ENCODE assay signal across 26 cellular contexts in the genomic region with DNA sequence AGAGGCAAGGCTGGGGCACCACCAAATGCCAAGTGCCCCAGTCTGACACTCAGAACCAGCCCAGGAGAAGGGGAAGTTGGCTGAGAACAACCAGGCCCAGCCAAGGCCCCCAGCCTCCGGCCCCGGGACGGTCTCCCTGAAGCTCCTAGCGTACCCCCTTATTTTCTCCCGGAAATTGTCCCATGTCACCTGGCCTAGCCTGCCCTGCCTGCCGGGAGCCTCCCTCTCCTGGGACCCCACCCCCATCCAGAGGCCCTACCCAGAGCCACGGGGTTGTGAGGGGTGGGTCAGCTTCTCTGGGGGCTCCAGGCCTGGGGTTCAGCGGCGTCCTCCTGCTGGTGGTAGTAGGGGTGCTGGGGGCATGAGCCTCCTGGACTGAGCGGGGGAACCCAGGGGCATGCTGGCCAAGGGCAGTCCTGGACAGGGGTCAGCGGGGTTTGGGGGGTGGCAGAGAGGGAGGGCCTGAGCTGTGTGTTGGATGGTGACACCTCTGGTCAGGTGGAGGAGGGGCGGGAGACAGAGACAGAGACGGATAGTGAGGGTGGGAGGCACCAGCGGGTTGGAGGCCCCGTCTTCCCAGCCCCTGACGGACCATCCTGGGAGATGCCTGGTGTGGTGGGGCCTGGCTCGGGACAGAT. TPM values are rescaled to one million over a fixed set of nuclear protein-coding genes. Genes with fewer than 3 reads are reported as not detected.
DNase-seq lines count a peak whose midpoint lies in the region; ATAC-seq, FAIRE-seq and TF ChIP-seq lines count a peak whose summit lies in the region.
"Had no signal": no experiment of that assay in that cellular context is flagged by ENCODE, and none has a peak within 500 bp of the region (broad histone marks: within the 10 kb centered on the region; RNA-seq: fewer than 3 reads in every experiment).

No MANE protein-coding gene starts in this region.

- TF ChIP-seq CTCF in H1 (IDR thresholded peaks at IDR 0.05; ENCODE audit: control extremely low read depth in 1 of 3, insufficient read depth in 1 of 3, low read depth in 1 of 3, low read length in 3 of 3) (no peak), parathyroid adenoma (IDR thresholded peaks at IDR 0.05) (no peak)

- CTCF ChIA-PET in H1 (lab: Charles Lee; ENCODE audit: partially characterized antibody) = interaction anchor here (0.6 to 1.7 kb wide), 7 partner anchors 10 to 605 kb away, joined by 3 to 8 read pairs (median 3); no protein-coding TSS in a partner anchor

- DNase-seq in Right ventricle myocardium inferior (ENCODE audit: missing footprints) (peak; percentile 44), left cardiac atrium (no peak), H1 (ENCODE audit: low read depth in 1 of 2, low spot score in 2 of 2) (no peak), LoVo (ENCODE audit: low spot score) (no peak)
- no peak for DNase-seq in stimulated activated naive B cell treated with anti-CD40 and anti-IgM and Interleukin-4, amounts not matched to agents 10 μg/mL and 1 μg/mL and 100 μg/mL, for 72 hours
- no peak for DNase-seq in activated CD4-positive, alpha-beta T cell treated with anti-CD3 and anti-CD28 coated beads for 48 hours
- DNase-seq: BE2C; CD8-positive, alpha-beta memory T cell; NCI-H1048; NCI-H1417; NCI-H1694; NCI-H2029 treated with DMSO at 0.1 percent for 48 hours; NCI-H446 treated with DMSO at 0.1 percent for 48 hours; NCI-H526; PC-9; RPMI8226; SHP77 treated with DMSO at 0.1 percent for 48 hours had no signal

- H3K4me2 ChIP-seq in H1 (ENCODE audit: insufficient read depth in 1 of 2, low read depth in 2 of 2, low read length in 2 of 2) = no peak overlapping the region
- H3K4me2 ChIP-seq in parathyroid adenoma (ENCODE audit: low read length) = peak overlapping the region; percentile 34
- H3K4me2 ChIP-seq: KMS-11, PC-9 had no signal

- H4K20me1 ChIP-seq in H1 (replicated peaks in 1 of 2; ENCODE audit: control insufficient read depth in 1 of 2, insufficient read depth in 2 of 2, low read length in 2 of 2) = no peaks in the 10 kb centered on the region

- H3K14ac ChIP-seq in H1 (ENCODE audit: insufficient read length) = no peak overlapping the region

- peaks cover 14 to 20% of the 10 kb centered on the region in 2 donors for H3K4me1 Mint-ChIP-seq in stimulated activated naive B cell treated with anti-CD40 and anti-IgM and Interleukin-4, amounts not matched to agents 10 μg/mL and 1 μg/mL and 100 μg/mL, for 72 hours
- H3K4me1 Mint-ChIP-seq: CD8-positive, alpha-beta memory T cell; IgD-negative memory B cell had no signal

- H3K9ac ChIP-seq in H1 (replicated peaks in 1 of 4; ENCODE audit: extremely low read depth in 1 of 4, low read depth in 3 of 4, low read length in 3 of 4) = no peak overlapping the region
- H3K9ac ChIP-seq in parathyroid adenoma = peak overlapping the region; percentile 88
- H3K9ac ChIP-seq: KMS-11 had no signal

- POLR2A ChIA-PET in H1 (lab: Charles Lee; ENCODE audit: partially characterized antibody) = interaction anchor here (1.7 kb wide), 1 partner anchor 225 kb away, joined by 5 read pairs; no protein-coding TSS in a partner anchor

- no peak overlapping the region for H3K4me3 ChIP-seq in H1 (ENCODE audit: extremely low read depth in 1 of 4, insufficient read depth in 2 of 4, low read depth in 3 of 4, low read length in 4 of 4)
- peak overlapping the region; percentile 33 for H3K4me3 ChIP-seq in parathyroid adenoma (ENCODE audit: low read depth, low read length)
- H3K4me3 ChIP-seq: PC-9, SK-N-MC had no signal

- no peak overlapping the region for H2BK15ac ChIP-seq in H1 (ENCODE audit: low read length)

- peaks cover 23 to 25% of the 10 kb centered on the region in 2 donors for H3K27me3 Mint-ChIP-seq in stimulated activated naive B cell treated with anti-CD40 and anti-IgM and Interleukin-4, amounts not matched to agents 10 μg/mL and 1 μg/mL and 100 μg/mL, for 72 hours

- no peak overlapping the region for H2BK120ac ChIP-seq in H1 (replicated peaks; ENCODE audit: low read depth, low read length)

- intact Hi-C loops in Right ventricle myocardium inferior (cut with DNase I) (no loop called here), left cardiac atrium (cut with DNase I) (no loop called here)

- no peaks in the 10 kb centered on the region for H3K23me2 ChIP-seq in H1 (ENCODE audit: low read depth, low read length)

- no peak overlapping the region for H4K8ac ChIP-seq in H1 (ENCODE audit: extremely low read depth, insufficient read depth, low read length)

- peak overlapping the region; percentile 31 for H3K27ac Mint-ChIP-seq in stimulated activated naive B cell treated with anti-CD40 and anti-IgM and Interleukin-4, amounts not matched to agents 10 μg/mL and 1 μg/mL and 100 μg/mL, for 72 hours
- H3K27ac Mint-ChIP-seq: CD8-positive, alpha-beta memory T cell; IgD-negative memory B cell had no signal

- no peak for FAIRE-seq in H1 (lab: Jason Lieb, UNC)
- FAIRE-seq: D721Med, GM19239, H54 had no signal

- no peaks in the 10 kb centered on the region for H3K9me3 Mint-ChIP-seq in stimulated activated naive B cell treated with anti-CD40 and anti-IgM and Interleukin-4, amounts not matched to agents 10 μg/mL and 1 μg/mL and 100 μg/mL, for 72 hours
- H3K9me3 Mint-ChIP-seq: CD14-positive monocyte; CD8-positive, alpha-beta memory T cell; IgD-negative memory B cell had no signal

- H3K79me2 ChIP-seq in H1 (ENCODE audit: control insufficient read depth in 1 of 2, insufficient read depth in 2 of 2, low read length in 2 of 2) = no peaks in the 10 kb centered on the region
- peaks cover 31% of the 10 kb centered on the region for H3K79me2 ChIP-seq in parathyroid adenoma

- H3K79me1 ChIP-seq in H1 (ENCODE audit: low read depth, low read length) = no peaks in the 10 kb centered on the region

- H4K5ac ChIP-seq in H1 (ENCODE audit: insufficient read length, low read depth, low read length) = no peak overlapping the region

- H2BK12ac ChIP-seq in H1 (ENCODE audit: low read depth, low read length) = 0 out of 2 replicates have a peak overlapping the region, but pooled peaks have one; percentile 17

- no peak overlapping the region for H2AFZ ChIP-seq in H1 (ENCODE audit: low read length)
- H2AFZ ChIP-seq in parathyroid adenoma = peak overlapping the region; percentile 73
- H2AFZ ChIP-seq: PC-9 had no signal

- no peak overlapping the region for H2BK20ac ChIP-seq in H1 (ENCODE audit: low read length)

- peaks cover 0 to 14% (median 4%) of the 10 kb centered on the region in 4 experiments; a peak in 4 of 7 replicates for H3K4me1 ChIP-seq in H1 (replicated peaks in 1 of 4; ENCODE audit: control insufficient read depth in 3 of 4, insufficient read depth in 4 of 4, low read length in 3 of 4)
- H3K4me1 ChIP-seq in parathyroid adenoma = peaks cover 64% of the 10 kb centered on the region

- H3K4ac ChIP-seq in H1 (replicated peaks; ENCODE audit: insufficient read length, low read depth, low read length) = no peak overlapping the region

- no peak overlapping the region for H3K23ac ChIP-seq in H1 (ENCODE audit: insufficient read length)

- H3K9me3 ChIP-seq in H1 (ENCODE audit: insufficient read depth in 2 of 2, low read depth in 1 of 2, low read length in 1 of 2) = no peaks in the 10 kb centered on the region
- no peaks in the 10 kb centered on the region for H3K9me3 ChIP-seq in parathyroid adenoma (ENCODE audit: control insufficient read depth, low read length)
- H3K9me3 ChIP-seq: BE2C had no signal

- no peak for TF ChIP-seq EP300 in H1 (IDR thresholded peaks at IDR 0.05; ENCODE audit: borderline replicate concordance in 1 of 2, low read depth in 2 of 2, low read length in 2 of 2)

- H3K4me3 Mint-ChIP-seq in stimulated activated naive B cell treated with anti-CD40 and anti-IgM and Interleukin-4, amounts not matched to agents 10 μg/mL and 1 μg/mL and 100 μg/mL, for 72 hours = no peak overlapping the region
- H3K4me3 Mint-ChIP-seq: CD14-positive monocyte; CD8-positive, alpha-beta memory T cell; IgD-negative memory B cell had no signal

- H3K27me3 ChIP-seq in H1 (replicated peaks in 1 of 4; ENCODE audit: control insufficient read depth in 3 of 4, extremely low read depth in 1 of 4, insufficient read depth in 3 of 4, low read length in 3 of 4) = no peaks in the 10 kb centered on the region; a peak in 3 of 7 replicates
- no peaks in the 10 kb centered on the region for H3K27me3 ChIP-seq in parathyroid adenoma (ENCODE audit: control insufficient read depth, insufficient read depth, low read length)
- H3K27me3 ChIP-seq: BE2C had no signal

- H3K18ac ChIP-seq in H1 (ENCODE audit: extremely low read depth, low read length) = no peak overlapping the region

- no peak for TF ChIP-seq POLR2A in H1 (IDR thresholded peaks at IDR 0.05; ENCODE audit: control extremely low read depth in 1 of 2, low read depth in 2 of 2, low read length in 2 of 2)

- ATAC-seq in Right ventricle myocardium inferior (no peak), left cardiac atrium (no peak)
- no peak for ATAC-seq in stimulated activated naive B cell treated with anti-CD40 and anti-IgM and Interleukin-4, amounts not matched to agents 10 μg/mL and 1 μg/mL and 100 μg/mL, for 72 hours (replicated peaks)

- H4K91ac ChIP-seq in H1 (replicated peaks; ENCODE audit: insufficient read length, low read length) = no peak overlapping the region

- H3K36me3 Mint-ChIP-seq in stimulated activated naive B cell treated with anti-CD40 and anti-IgM and Interleukin-4, amounts not matched to agents 10 μg/mL and 1 μg/mL and 100 μg/mL, for 72 hours = no peaks in the 10 kb centered on the region
- H3K36me3 Mint-ChIP-seq: CD14-positive monocyte; CD8-positive, alpha-beta memory T cell; IgD-negative memory B cell had no signal

- WGBS in H1 (ENCODE audit: extremely low coverage in 1 of 2, insufficient coverage in 1 of 2, insufficient read length in 1 of 2, insufficient replicate concordance in 2 of 2, low coverage in 1 of 2, low lambda C conversion rate in 2 of 2, missing lambda C conversion rate in 1 of 2), 2 experiments = 91% methylated on average over 10 of the region's 17 CpGs; no CpG with 5 or more reads in 1 of the 2 experiments

- H3K36me3 ChIP-seq in H1 (ENCODE audit: control insufficient read depth in 2 of 4, insufficient read depth in 4 of 4, low read length in 3 of 4) (no peaks in the 10 kb centered on the region), parathyroid adenoma (ENCODE audit: control insufficient read depth, insufficient read depth, low read length) (no peaks in the 10 kb centered on the region)
- H3K36me3 ChIP-seq: BE2C had no signal

- H3K56ac ChIP-seq in H1 (replicated peaks; ENCODE audit: insufficient read length, low read depth, low read length) = no peak overlapping the region

- H2BK5ac ChIP-seq in H1 (ENCODE audit: low read depth, low read length) = no peak overlapping the region

- no peak overlapping the region for H3K27ac ChIP-seq in H1 (ENCODE audit: low read depth, low read length)
- H3K27ac ChIP-seq in parathyroid adenoma = peak overlapping the region; percentile 99
- H3K27ac ChIP-seq: 22Rv1, KMS-11, PC-9, SK-N-MC had no signal

- TF ChIP-seq RAD21 in H1 (IDR thresholded peaks at IDR 0.05 in 1 of 2, conservative IDR thresholded peaks at IDR 0.05 in 1 of 2; ENCODE audit: low read depth in 2 of 2, low read length in 2 of 2) = no peak

- H2AK5ac ChIP-seq in H1 (ENCODE audit: low read depth, low read length) = no peak overlapping the region

RNA-seq across cellular contexts. Expression of a gene that starts 7.9 kb away (rescaled TPM):
- total RNA-seq in Right ventricle myocardium inferior (15.5 TPM), left cardiac atrium (10 to 100 TPM; 15.1 to 35.5 TPM)
- 18.2 and 18.5 TPM in 2 replicates for total RNA-seq in H1 (2021; fragmentation: NEBNext Ultra II Directional; extraction: Animal tissue kit (Norgen Biotek cat#: 25700))
- polyA plus RNA-seq in H1 (2011; rRNA removed) = 10.5 and 13.3 TPM in 2 replicates
- 10.5 TPM for polyA plus RNA-seq in H1 (2011; cell fraction: cytosol; rRNA removed)
- polyA plus RNA-seq in H1 (2011; cell fraction: nucleus; rRNA removed) = 30.4 TPM
- polyA plus RNA-seq in H1 (2012, experiment 1 of 2) = 15.4 to 21.3 TPM (median 15.8 TPM) in 4 replicates
- 19.2 TPM for polyA plus RNA-seq in H1 (2012, experiment 2 of 2)
- 19.8 TPM for polyA plus RNA-seq in H1 (2013, experiment 1 of 2)
- polyA plus RNA-seq in H1 (2013, experiment 2 of 2) = 21.9 TPM
- polyA minus RNA-seq in H1 (2011; rRNA and poly(A)+ RNA removed) = 6.1 and 7.4 TPM in 2 replicates
- polyA minus RNA-seq in H1 (2011; cell fraction: cytosol; rRNA and poly(A)+ RNA removed) = 9.3 TPM
- 10.6 TPM for polyA minus RNA-seq in H1 (2011; cell fraction: nucleus; rRNA and poly(A)+ RNA removed)
